18 cellular contexts compared by ENCODE assay signal in the genomic region with DNA sequence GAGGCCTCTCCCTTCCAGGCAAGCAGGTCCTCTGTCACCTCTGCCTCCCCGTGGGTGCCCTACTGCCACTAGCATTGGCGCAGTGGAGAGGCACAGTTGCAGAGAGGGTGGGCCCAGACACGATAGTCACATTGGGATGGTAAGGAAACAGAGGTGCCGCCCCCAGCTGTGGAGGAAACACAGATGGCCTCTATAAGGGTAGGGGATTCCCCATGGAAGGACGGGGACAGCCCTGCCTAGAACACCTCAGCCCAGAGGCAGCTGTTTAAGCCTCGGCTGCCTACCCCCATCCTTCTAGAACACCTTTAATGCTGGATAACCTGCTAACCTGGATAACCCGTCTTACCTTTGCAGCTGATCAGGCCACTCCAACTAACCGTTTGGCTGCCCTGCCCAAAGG.
"Had no signal": no experiment of that assay in that cellular context is flagged by ENCODE, and none has a peak within 500 bp of the region (broad histone marks: within the 10 kb centered on the region; RNA-seq: fewer than 3 reads in every experiment).

No MANE protein-coding gene starts in this region.

- H3K36me3 ChIP-seq: left lung, upper lobe of right lung had no signal

- H3K79me2 ChIP-seq: hepatocyte had no signal

- H3K9me3 ChIP-seq: body of pancreas, gastroesophageal sphincter, left lung, mucosa of descending colon, testis, upper lobe of right lung had no signal

- DNase-seq: activated CD4-positive, alpha-beta T cell treated with anti-CD3 and anti-CD28 coated beads, Interleukin-2, amount 10 ng/mL, durations not matched to agents 7 days and 5 days; activated CD8-positive, alpha-beta memory T cell treated with anti-CD3 and anti-CD28 coated beads, Interleukin-2, amount 10 ng/mL, durations not matched to agents 7 days and 5 days; activated T-cell treated with anti-CD3 and anti-CD28 coated beads, Interleukin-2, amount 50 U/mL, for 1 hour; amygdala; body of pancreas; caudate nucleus; kidney; left lung; mucosa of descending colon; naive thymus-derived CD8-positive, alpha-beta T cell; posterior cingulate gyrus; stimulated activated CD4-positive, alpha-beta T cell treated with anti-CD3 and anti-CD28 coated beads, Interleukin-2, amount 100 ng/mL, for 48 hours; T-helper 17 cell; testis; upper lobe of right lung had no signal

- H3K27me3 ChIP-seq: body of pancreas, gastroesophageal sphincter, testis, upper lobe of right lung had no signal

- ATAC-seq: activated CD8-positive, alpha-beta memory T cell treated with anti-CD3 and anti-CD28 coated beads, Interleukin-2, amount 10 ng/mL, durations not matched to agents 7 days and 5 days; body of pancreas; gastroesophageal sphincter; left lung; mucosa of descending colon; naive thymus-derived CD8-positive, alpha-beta T cell; T-helper 17 cell; upper lobe of right lung; WTC11 had no signal

- H2AFZ ChIP-seq: hepatocyte had no signal

- H3K4me3 ChIP-seq: body of pancreas, gastroesophageal sphincter, hepatocyte, left lung, mucosa of descending colon, testis, upper lobe of right lung had no signal

- H3K4me1 ChIP-seq: body of pancreas, gastroesophageal sphincter, testis, upper lobe of right lung had no signal

- H3K27ac ChIP-seq: body of pancreas, gastroesophageal sphincter, hepatocyte, left lung, testis, upper lobe of right lung had no signal

- H3K4me2 ChIP-seq: hepatocyte had no signal
